In the genomic region with DNA sequence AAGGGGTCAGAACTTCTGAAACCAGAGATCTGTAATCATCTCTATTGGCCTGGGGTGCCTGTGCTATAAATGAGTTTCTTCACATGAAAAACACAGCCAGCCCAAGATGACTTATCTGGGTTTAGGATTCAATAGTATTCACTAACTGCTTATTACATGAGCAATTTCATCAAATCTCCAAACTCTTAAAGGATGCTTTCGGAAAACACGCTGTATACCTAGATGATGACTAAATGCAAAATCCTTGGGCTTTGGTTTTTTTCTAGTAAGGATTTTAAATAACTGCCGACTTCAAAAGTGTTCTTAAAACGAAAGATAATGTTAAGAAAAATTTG, we compare ENCODE assay signal across 10 cellular contexts. TPM values are rescaled to one million over a fixed set of nuclear protein-coding genes. Genes with fewer than 3 reads are reported as not detected.
DNase-seq lines count a peak whose midpoint lies in the region; TF ChIP-seq lines count a peak whose summit lies in the region.
"Had no signal": no experiment of that assay in that cellular context is flagged by ENCODE, and none has a peak within 500 bp of the region (broad histone marks: within the 10 kb centered on the region; RNA-seq: fewer than 3 reads in every experiment).

No MANE protein-coding gene starts in this region.

- intact Hi-C loops in activated CD4-positive, alpha-beta T cell treated with anti-CD3 and anti-CD28 coated beads, Interleukin-2, amount 10 ng/mL, durations not matched to agents 24 days and 14 days (cut with micrococcal nuclease): loop anchor here (5.0 kb wide), 1 partner anchor 289 kb away; no protein-coding TSS in a partner anchor

- TF ChIP-seq CTCF in hepatocyte (IDR thresholded peaks at IDR 0.05; ENCODE audit: poor library complexity): no peak

- H3K4me1 Mint-ChIP-seq in activated CD4-positive, alpha-beta T cell treated with anti-CD3 and anti-CD28 coated beads, Interleukin-2, amount 10 ng/mL, durations not matched to agents 24 days and 14 days: peaks cover 30% of the 10 kb centered on the region
- H3K4me1 Mint-ChIP-seq in activated naive CD8-positive, alpha-beta T cell (ENCODE audit: low read depth): peaks cover 57% of the 10 kb centered on the region

- H3K4me1 ChIP-seq in hepatocyte (ENCODE audit: insufficient read depth) (peaks cover 22% of the 10 kb centered on the region), subcutaneous abdominal adipose tissue (ENCODE audit: control insufficient read depth in 5 of 5, insufficient read depth in 5 of 5, low read length in 5 of 5) (peaks cover 20 to 77% (median 68%) of the 10 kb centered on the region in 5 donors)

- no peak for DNase-seq in activated CD4-positive, alpha-beta T cell treated with anti-CD3 and anti-CD28 coated beads, Interleukin-2, amount 10 ng/mL, durations not matched to agents 24 days and 14 days
- no peak for DNase-seq in activated CD4-positive, alpha-beta T cell treated with anti-CD3 and anti-CD28 coated beads, Interleukin-2, amount 50 U/mL, for 48 hours
- no peak for DNase-seq in hepatocyte (ENCODE audit: low spot score)
- DNase-seq in SIG-M5 (lab: John Stamatoyannopoulos, UW): no peak
- DNase-seq in NCI-H1092 (lab: John Stamatoyannopoulos, UW): no peak
- DNase-seq in MV-4-11 (lab: John Stamatoyannopoulos, UW): no peak
- DNase-seq: activated CD8-positive, alpha-beta memory T cell treated with anti-CD3 and anti-CD28 coated beads for 24 hours; head of caudate nucleus had no signal

- peak overlapping the region; percentile 47 for H3K4me3 Mint-ChIP-seq in activated CD4-positive, alpha-beta T cell treated with anti-CD3 and anti-CD28 coated beads, Interleukin-2, amount 10 ng/mL, durations not matched to agents 24 days and 14 days
- peak overlapping the region; percentile 68 for H3K4me3 Mint-ChIP-seq in activated naive CD8-positive, alpha-beta T cell

- peak overlapping the region; percentile 90 for H3K27ac Mint-ChIP-seq in activated CD4-positive, alpha-beta T cell treated with anti-CD3 and anti-CD28 coated beads, Interleukin-2, amount 10 ng/mL, durations not matched to agents 24 days and 14 days
- H3K27ac Mint-ChIP-seq in activated naive CD8-positive, alpha-beta T cell: peak overlapping the region; percentile 87

- peaks cover 55% of the 10 kb centered on the region for H3K36me3 Mint-ChIP-seq in activated CD4-positive, alpha-beta T cell treated with anti-CD3 and anti-CD28 coated beads, Interleukin-2, amount 10 ng/mL, durations not matched to agents 24 days and 14 days (ENCODE audit: low read depth)
- peaks cover 7% of the 10 kb centered on the region for H3K36me3 Mint-ChIP-seq in activated naive CD8-positive, alpha-beta T cell

- no peaks in the 10 kb centered on the region for H3K9me3 Mint-ChIP-seq in activated CD4-positive, alpha-beta T cell treated with anti-CD3 and anti-CD28 coated beads, Interleukin-2, amount 10 ng/mL, durations not matched to agents 24 days and 14 days
- no peaks in the 10 kb centered on the region for H3K9me3 Mint-ChIP-seq in activated naive CD8-positive, alpha-beta T cell (ENCODE audit: low read depth)

- H4K20me1 ChIP-seq in hepatocyte (ENCODE audit: insufficient read depth, poor library complexity, severe bottlenecking): no peaks in the 10 kb centered on the region

- H2AFZ ChIP-seq in hepatocyte: no peak overlapping the region

- H3K27ac ChIP-seq in hepatocyte: peak overlapping the region; percentile 95
- H3K27ac ChIP-seq in subcutaneous abdominal adipose tissue (ENCODE audit: low read depth, low read length): peak overlapping the region; percentile 98

- H3K4me3 ChIP-seq in hepatocyte (no peak overlapping the region), subcutaneous abdominal adipose tissue (ENCODE audit: low read depth in 1 of 5, low read length in 5 of 5) (no peak overlapping the region)

- H3K9ac ChIP-seq in subcutaneous abdominal adipose tissue (ENCODE audit: low read length in 5 of 5): peak overlapping the region in 1 of 5 donors; percentile 48

- H3K9me3 ChIP-seq in hepatocyte (ENCODE audit: low read depth) (no peaks in the 10 kb centered on the region), subcutaneous abdominal adipose tissue (ENCODE audit: control insufficient read depth in 5 of 5, low read length in 5 of 5) (no peaks in the 10 kb centered on the region)

- no peaks in the 10 kb centered on the region for H3K9me2 ChIP-seq in hepatocyte (replicated peaks; ENCODE audit: insufficient read depth)

- H3K27me3 ChIP-seq in hepatocyte (no peaks in the 10 kb centered on the region), subcutaneous abdominal adipose tissue (ENCODE audit: control insufficient read depth in 5 of 5, insufficient read depth in 4 of 5, low read length in 5 of 5) (no peaks in the 10 kb centered on the region)

- WGBS in hepatocyte (ENCODE audit: low lambda C conversion rate, missing lambda C conversion rate): 81% methylated on average over 4 of the region's 4 CpGs

- H3K27me3 Mint-ChIP-seq in activated CD4-positive, alpha-beta T cell treated with anti-CD3 and anti-CD28 coated beads, Interleukin-2, amount 10 ng/mL, durations not matched to agents 24 days and 14 days: no peaks in the 10 kb centered on the region
- H3K27me3 Mint-ChIP-seq in activated naive CD8-positive, alpha-beta T cell: no peaks in the 10 kb centered on the region

- no peak overlapping the region for H3K4me2 ChIP-seq in hepatocyte

- H3K36me3 ChIP-seq in hepatocyte (replicated peaks; ENCODE audit: insufficient read depth, low read depth) (no peaks in the 10 kb centered on the region), subcutaneous abdominal adipose tissue (ENCODE audit: control insufficient read depth in 5 of 5, insufficient read depth in 5 of 5, low read length in 5 of 5) (peaks cover 0 to 75% (median 61%) of the 10 kb centered on the region in 5 donors)

- no peaks in the 10 kb centered on the region for H3K79me2 ChIP-seq in hepatocyte

RNA-seq across cellular contexts. Expression of a gene that starts 18.4 kb away (rescaled TPM):
- 38.7 and 39.4 TPM in 2 replicates for total RNA-seq in activated CD4-positive, alpha-beta T cell treated with anti-CD3 and anti-CD28 coated beads, Interleukin-2, amount 10 ng/mL, durations not matched to agents 24 days and 14 days
- total RNA-seq in hepatocyte: 66.4 and 73.1 TPM in 2 replicates
- polyA plus RNA-seq in hepatocyte: 52.7 and 59.4 TPM in 2 replicates

RNA-seq across cellular contexts. Expression of a gene that starts 18.6 kb away (rescaled TPM):
- 27.7 and 29.6 TPM in 2 replicates for total RNA-seq in activated CD4-positive, alpha-beta T cell treated with anti-CD3 and anti-CD28 coated beads, Interleukin-2, amount 10 ng/mL, durations not matched to agents 24 days and 14 days
- 14.6 and 15.2 TPM in 2 replicates for total RNA-seq in hepatocyte
- 21.8 and 22.8 TPM in 2 replicates for polyA plus RNA-seq in hepatocyte

RNA-seq across cellular contexts. Expression of a gene that starts 35.2 kb away (rescaled TPM):
- 29.7 and 32.3 TPM in 2 replicates for total RNA-seq in activated CD4-positive, alpha-beta T cell treated with anti-CD3 and anti-CD28 coated beads, Interleukin-2, amount 10 ng/mL, durations not matched to agents 24 days and 14 days
- 28.6 and 29.5 TPM in 2 replicates for total RNA-seq in hepatocyte
- polyA plus RNA-seq in hepatocyte: 27.3 and 27.4 TPM in 2 replicates

RNA-seq across cellular contexts. Expression of a gene that starts 35.4 kb away (rescaled TPM):
- total RNA-seq in activated CD4-positive, alpha-beta T cell treated with anti-CD3 and anti-CD28 coated beads, Interleukin-2, amount 10 ng/mL, durations not matched to agents 24 days and 14 days: 17.4 and 18.0 TPM in 2 replicates
- 10.5 and 12.4 TPM in 2 replicates for total RNA-seq in hepatocyte
- polyA plus RNA-seq in hepatocyte: 22.1 and 26.4 TPM in 2 replicates
